Comparison of ENCODE assay signal across 8 cellular contexts in genomic region chr5:128081111-128081865, GRCh38. TPM values are rescaled to one million over a fixed set of nuclear protein-coding genes. Genes with fewer than 3 reads are reported as not detected.
DNase-seq lines count a peak whose midpoint lies in the region; ATAC-seq, FAIRE-seq and TF ChIP-seq lines count a peak whose summit lies in the region.

No MANE protein-coding gene starts in this region.

- intact Hi-C loops in gastrocnemius medialis (cut with DNase I; ENCODE audit: low total_unique reads), result loop anchor here (5.0 to 10.0 kb wide), 2 partner anchors 396 to 499 kb away; no protein-coding TSS in a partner anchor

- H3K4me1 ChIP-seq in OCI-LY3 (ENCODE audit: low read length), result peaks cover 31% of the 10 kb centered on the region
- H3K4me1 ChIP-seq in gastrocnemius medialis, result peaks cover 22 to 48% of the 10 kb centered on the region in 2 donors

- DNase-seq in gastrocnemius medialis, result no peak
- no peak for DNase-seq in NCI-H1105 treated with DMSO at 0.1 percent for 48 hours (lab: John Stamatoyannopoulos, UW)
- DNase-seq in SKM-1 (lab: John Stamatoyannopoulos, UW; ENCODE audit: unreplicated experiment), result no peak
- no peak for DNase-seq in activated gamma-delta T cell (lab: John Stamatoyannopoulos, UW)

- no peaks in the 10 kb centered on the region for H3K9me3 ChIP-seq in OCI-LY3 (ENCODE audit: insufficient read depth, low read length)
- H3K9me3 ChIP-seq in gastrocnemius medialis, result no peaks in the 10 kb centered on the region

- ATAC-seq in gastrocnemius medialis, result no peak
- no peak for ATAC-seq in HG02678 (IDR thresholded peaks at IDR 0.05; ENCODE audit: unreplicated experiment)

- H3K4me2 ChIP-seq in OCI-LY3 (ENCODE audit: low read length), result peak overlapping the region; percentile 90

- H3K4me3 ChIP-seq in GM08714 (ENCODE audit: low read length) (peak overlapping the region; percentile 90), OCI-LY3 (ENCODE audit: low read length) (peak overlapping the region; percentile 98), gastrocnemius medialis (peak overlapping the region; percentile 79 to 88 (median 84))

- H4K20me1 ChIP-seq in OCI-LY3 (ENCODE audit: insufficient read depth, low read length), result peaks cover 12% of the 10 kb centered on the region

- no peak overlapping the region for H2AFZ ChIP-seq in OCI-LY3 (ENCODE audit: low read depth, low read length)

- H3K27ac ChIP-seq in OCI-LY3 (ENCODE audit: low read length), result peak overlapping the region; percentile 21; the same call in 1 of the 2 replicates
- H3K27ac ChIP-seq in gastrocnemius medialis, result peak overlapping the region; percentile 93 to 99 (median 99)

- in situ Hi-C loops in gastrocnemius medialis (cut with MboI; ENCODE audit: low sequenced_read_pairs in 4 of 4), result loop anchor here in 2 of 4 donors (25.0 kb wide), 1 partner anchor 519 kb away; no protein-coding TSS in a partner anchor

- TF ChIP-seq CTCF in OCI-LY3 (IDR thresholded peaks at IDR 0.05; ENCODE audit: low read depth, low read length) (no peak), gastrocnemius medialis (IDR thresholded peaks at IDR 0.05 in 4 of 5, conservative IDR thresholded peaks at IDR 0.05 in 1 of 5) (peak in 2 of 5 experiments; percentile 8 to 29)

- H3K9ac ChIP-seq in OCI-LY3 (ENCODE audit: low read length), result peak overlapping the region; percentile 97

- TF ChIP-seq POLR2A in gastrocnemius medialis (IDR thresholded peaks at IDR 0.05), result no peak

- H3K36me3 ChIP-seq in OCI-LY3 (replicated peaks; ENCODE audit: low read depth, low read length) (peaks cover 10% of the 10 kb centered on the region), gastrocnemius medialis (no peaks in the 10 kb centered on the region)

- FAIRE-seq in endometrium (lab: Jason Lieb, UNC), result peak; percentile 71

- peaks cover 57% of the 10 kb centered on the region for H3K79me2 ChIP-seq in OCI-LY3 (ENCODE audit: low read length)

- H3K27me3 ChIP-seq in OCI-LY3 (ENCODE audit: low read depth, low read length) (no peaks in the 10 kb centered on the region), gastrocnemius medialis (no peaks in the 10 kb centered on the region)

RNA-seq across cellular contexts. Expression of gene SLC12A2, which starts 2.3 kb away (rescaled TPM):
- total RNA-seq in gastrocnemius medialis, result 10 to 100 TPM; 11.6 to 21.0 (median 17.2) TPM
